7 cellular contexts compared by ENCODE assay signal in genomic region chr2:72916743-72917137, GRCh38. TPM values are rescaled to one million over a fixed set of nuclear protein-coding genes. Genes with fewer than 3 reads are reported as not detected.
A peak's percentile ranks its signal among the peaks of the same experiment; 100 is the strongest.
DNase-seq lines count a peak whose midpoint lies in the region; ATAC-seq, FAIRE-seq and TF ChIP-seq lines count a peak whose summit lies in the region.

No MANE protein-coding gene starts in this region.

- H2AFZ ChIP-seq in H1 (ENCODE audit: low read length) (peak overlapping the region; percentile 91; the same call in 1 of the 2 replicates), trophoblast cell (ENCODE audit: insufficient read depth, low read length, poor library complexity) (peak overlapping the region; percentile 69)

- no peak for TF ChIP-seq POLR2A in H1 (IDR thresholded peaks at IDR 0.05; ENCODE audit: control extremely low read depth in 1 of 2, low read depth in 2 of 2, low read length in 2 of 2)

- peak overlapping the region; percentile 17 for H3K56ac ChIP-seq in H1 (replicated peaks; ENCODE audit: insufficient read length, low read depth, low read length)

- H3K4me2 ChIP-seq in H1 (ENCODE audit: insufficient read depth in 1 of 2, low read depth in 2 of 2, low read length in 2 of 2) (peak overlapping the region; percentile 94 to 97), trophoblast cell (ENCODE audit: low read length) (peak overlapping the region; percentile 62)

- H3K79me2 ChIP-seq in H1 (ENCODE audit: control insufficient read depth in 1 of 2, insufficient read depth in 2 of 2, low read length in 2 of 2) (no peaks in the 10 kb centered on the region), trophoblast cell (ENCODE audit: control insufficient read depth, insufficient read depth, low read length, poor library complexity) (no peaks in the 10 kb centered on the region)

- no peak for TF ChIP-seq EP300 in H1 (IDR thresholded peaks at IDR 0.05; ENCODE audit: borderline replicate concordance in 1 of 2, low read depth in 2 of 2, low read length in 2 of 2)

- H3K27me3 ChIP-seq in HUES64 (ENCODE audit: insufficient read depth, low read length) (peaks cover 100% of the 10 kb centered on the region), H1 (replicated peaks in 1 of 4; ENCODE audit: control insufficient read depth in 3 of 4, extremely low read depth in 1 of 4, insufficient read depth in 3 of 4, low read length in 3 of 4) (peaks cover 82 to 96% (median 89%) of the 10 kb centered on the region in 4 experiments), trophoblast cell (ENCODE audit: insufficient read depth, low read length) (peaks cover 83% of the 10 kb centered on the region)

- H3K4me1 ChIP-seq in HUES64 (ENCODE audit: insufficient read depth, low read length) (peaks cover 30% of the 10 kb centered on the region), H1 (replicated peaks in 1 of 4; ENCODE audit: control insufficient read depth in 3 of 4, insufficient read depth in 4 of 4, low read length in 3 of 4) (peaks cover 20 to 53% (median 28%) of the 10 kb centered on the region in 4 experiments), trophoblast cell (ENCODE audit: control insufficient read depth in 1 of 2, insufficient read depth in 2 of 2, low read length in 2 of 2) (peaks cover 23 to 27% of the 10 kb centered on the region in 2 experiments)

- H2BK15ac ChIP-seq in H1 (ENCODE audit: low read length) = no peak overlapping the region

- no peak overlapping the region for H2BK20ac ChIP-seq in H1 (ENCODE audit: low read length)

- H2BK120ac ChIP-seq in H1 (replicated peaks; ENCODE audit: low read depth, low read length) (no peak overlapping the region), trophoblast cell (ENCODE audit: insufficient read depth, low read length, poor library complexity) (no peak overlapping the region)

- no peak for FAIRE-seq in H1 (lab: Jason Lieb, UNC)

- no peak overlapping the region for H4K8ac ChIP-seq in H1 (ENCODE audit: extremely low read depth, insufficient read depth, low read length)
- no peak overlapping the region for H4K8ac ChIP-seq in trophoblast cell (ENCODE audit: low read depth, low read length)

- H3K9ac ChIP-seq in HUES64 (ENCODE audit: low read depth, low read length) (no peak overlapping the region), H1 (replicated peaks in 1 of 4; ENCODE audit: extremely low read depth in 1 of 4, low read depth in 3 of 4, low read length in 3 of 4) (no peak overlapping the region; a peak in 1 of 7 replicates), trophoblast cell (ENCODE audit: low read length) (no peak overlapping the region)

- H2BK5ac ChIP-seq in H1 (ENCODE audit: low read depth, low read length) = peak overlapping the region; percentile 40; the same call in 1 of the 2 replicates
- H2BK5ac ChIP-seq in trophoblast cell (ENCODE audit: low read depth, low read length, poor library complexity) = no peak overlapping the region

- peaks cover 24% of the 10 kb centered on the region; the same call in 1 of the 2 replicates for H3K23me2 ChIP-seq in H1 (ENCODE audit: low read depth, low read length)

- CTCF ChIA-PET in H1 (lab: Charles Lee; ENCODE audit: partially characterized antibody) = interaction anchor here (0.6 to 24.3 kb wide), 17 partner anchors 8 to 261 kb away, joined by 3 to 497 read pairs (median 4); partner anchors contain the start of gene SPR

- H2BK12ac ChIP-seq in H1 (ENCODE audit: low read depth, low read length) (peak overlapping the region; percentile 53; the same call in 1 of the 2 replicates), trophoblast cell (ENCODE audit: low read length) (no peak overlapping the region)

- H3K4ac ChIP-seq in H1 (replicated peaks; ENCODE audit: insufficient read length, low read depth, low read length) = no peak overlapping the region
- H3K4ac ChIP-seq in trophoblast cell (ENCODE audit: low read depth, low read length) = no peak overlapping the region

- peak overlapping the region; percentile 59 for H3K4me3 ChIP-seq in HUES64 (ENCODE audit: low read length)
- H3K4me3 ChIP-seq in H1 (ENCODE audit: extremely low read depth in 1 of 4, insufficient read depth in 2 of 4, low read depth in 3 of 4, low read length in 4 of 4) = peak overlapping the region; percentile 55 to 70 (median 66)
- no peak overlapping the region for H3K4me3 ChIP-seq in trophoblast cell (ENCODE audit: low read depth, low read length)

- H4K12ac ChIP-seq in trophoblast cell (ENCODE audit: low read depth, low read length) = no peak overlapping the region

- DNase-seq in H1 (ENCODE audit: low read depth in 1 of 2, low spot score in 2 of 2) (peak in 1 of 2 experiments; percentile 80), trophoblast cell (no peak), GM03348 (ENCODE audit: low spot score) (no peak), AG08396 (ENCODE audit: low spot score) (no peak), NCI-H510A (lab: John Stamatoyannopoulos, UW) (no peak)

- H3K9me3 ChIP-seq in HUES64 (ENCODE audit: insufficient read depth, low read depth, low read length) (no peaks in the 10 kb centered on the region), H1 (ENCODE audit: insufficient read depth in 2 of 2, low read depth in 1 of 2, low read length in 1 of 2) (no peaks in the 10 kb centered on the region), trophoblast cell (ENCODE audit: insufficient read depth, low read depth, low read length) (peaks cover 6% of the 10 kb centered on the region)

- H4K91ac ChIP-seq in H1 (replicated peaks; ENCODE audit: insufficient read length, low read length) (no peak overlapping the region), trophoblast cell (ENCODE audit: low read depth, low read length) (no peak overlapping the region)

- H3K18ac ChIP-seq in H1 (ENCODE audit: extremely low read depth, low read length) (peak overlapping the region; percentile 96), trophoblast cell (ENCODE audit: low read length) (peak overlapping the region; percentile 33)

- H3K79me1 ChIP-seq in H1 (ENCODE audit: low read depth, low read length) (no peaks in the 10 kb centered on the region), trophoblast cell (ENCODE audit: low read length) (no peaks in the 10 kb centered on the region)

- TF ChIP-seq CTCF in H1 (IDR thresholded peaks at IDR 0.05; ENCODE audit: control extremely low read depth in 1 of 3, insufficient read depth in 1 of 3, low read depth in 1 of 3, low read length in 3 of 3) = no peak

- ATAC-seq in GM19351 (IDR thresholded peaks at IDR 0.05; ENCODE audit: unreplicated experiment) = peak; percentile 16

- H3K14ac ChIP-seq in H1 (ENCODE audit: insufficient read length) (no peak overlapping the region), trophoblast cell (ENCODE audit: low read length) (no peak overlapping the region)

- no peak for TF ChIP-seq RAD21 in H1 (IDR thresholded peaks at IDR 0.05 in 1 of 2, conservative IDR thresholded peaks at IDR 0.05 in 1 of 2; ENCODE audit: low read depth in 2 of 2, low read length in 2 of 2)

- POLR2A ChIA-PET in H1 (lab: Charles Lee; ENCODE audit: partially characterized antibody) = interaction anchor here (1.0 to 2.8 kb wide), 9 partner anchors 10 to 47 kb away, joined by 3 to 21 read pairs (median 4); partner anchors contain the start of gene SPR

- peaks cover 14 to 15% of the 10 kb centered on the region in 2 experiments for H4K20me1 ChIP-seq in H1 (replicated peaks in 1 of 2; ENCODE audit: control insufficient read depth in 1 of 2, insufficient read depth in 2 of 2, low read length in 2 of 2)

- no peak overlapping the region; the same call in 1 of the 2 replicates for H2AK5ac ChIP-seq in H1 (ENCODE audit: low read depth, low read length)
- H2AK5ac ChIP-seq in trophoblast cell (ENCODE audit: low read length) = no peak overlapping the region

- under 1% methylated on average over 29 of the region's 29 CpGs for WGBS in HUES64
- WGBS in H1 (ENCODE audit: extremely low coverage in 1 of 2, insufficient coverage in 1 of 2, insufficient read length in 1 of 2, insufficient replicate concordance in 2 of 2, low coverage in 1 of 2, low lambda C conversion rate in 2 of 2, missing lambda C conversion rate in 1 of 2), 2 experiments = 1% methylated on average over 24 of the region's 29 CpGs; no CpG with 5 or more reads in 1 of the 2 experiments
- WGBS in trophoblast cell (ENCODE audit: extremely low coverage, insufficient coverage, insufficient read length) = no CpG with 5 or more reads among the region's 29 CpGs

- H3K36me3 ChIP-seq in HUES64 (ENCODE audit: insufficient read depth, low read length) (no peaks in the 10 kb centered on the region), H1 (ENCODE audit: control insufficient read depth in 2 of 4, insufficient read depth in 4 of 4, low read length in 3 of 4) (peaks cover 0 to 6% (median 0%) of the 10 kb centered on the region in 4 experiments; a peak in 1 of 8 replicates), trophoblast cell (ENCODE audit: control insufficient read depth in 1 of 2, insufficient read depth in 2 of 2, low read length in 2 of 2) (no peaks in the 10 kb centered on the region)

- H3K27ac ChIP-seq in HUES64 (ENCODE audit: low read depth, low read length) = no peak overlapping the region
- H3K27ac ChIP-seq in H1 (ENCODE audit: low read depth, low read length) = no peak overlapping the region
- H3K27ac ChIP-seq in trophoblast cell (ENCODE audit: low read depth, low read length) = no peak overlapping the region

- H3K23ac ChIP-seq in H1 (ENCODE audit: insufficient read length) (no peak overlapping the region), trophoblast cell (ENCODE audit: low read length) (no peak overlapping the region)

- H4K5ac ChIP-seq in H1 (ENCODE audit: insufficient read length, low read depth, low read length) = no peak overlapping the region

RNA-seq across cellular contexts. Expression of gene EMX1, which starts 0.6 kb away (rescaled TPM):
- 1.7 TPM for polyA plus RNA-seq in HUES64 (2013, experiment 1 of 2)
- 1.9 TPM for polyA plus RNA-seq in HUES64 (2013, experiment 2 of 2)
- 4.8 and 4.9 TPM in 2 replicates for total RNA-seq in H1 (2021; fragmentation: NEBNext Ultra II Directional; extraction: Animal tissue kit (Norgen Biotek cat#: 25700))
- polyA plus RNA-seq in H1 (2011; rRNA removed) = 2.4 and 3.3 TPM in 2 replicates
- polyA plus RNA-seq in H1 (2011; cell fraction: cytosol; rRNA removed) = 2.8 TPM
- 3.5 TPM for polyA plus RNA-seq in H1 (2011; cell fraction: nucleus; rRNA removed)
- 2.2 to 3.8 TPM (median 3.0 TPM) in 4 replicates for polyA plus RNA-seq in H1 (2012, experiment 1 of 2)
- polyA plus RNA-seq in H1 (2012, experiment 2 of 2) = 1.8 TPM
- 3.2 TPM for polyA plus RNA-seq in H1 (2013, experiment 1 of 2)
- 3.2 TPM for polyA plus RNA-seq in H1 (2013, experiment 2 of 2)
- polyA minus RNA-seq in H1 (2011; rRNA and poly(A)+ RNA removed) = 1.1 and 2.1 TPM in 2 replicates
- polyA minus RNA-seq in H1 (2011; cell fraction: cytosol; rRNA and poly(A)+ RNA removed) = 3.4 TPM
- 3.5 TPM for polyA minus RNA-seq in H1 (2011; cell fraction: nucleus; rRNA and poly(A)+ RNA removed)
- polyA plus RNA-seq in trophoblast cell (2013) = 0.05 TPM in 1 of 2 replicates, not detected in the other

RNA-seq across cellular contexts. Expression of gene SPR, which starts 29.5 kb away (rescaled TPM):
- polyA plus RNA-seq in HUES64 (2013, experiment 1 of 2) = 3.8 TPM
- 3.2 TPM for polyA plus RNA-seq in HUES64 (2013, experiment 2 of 2)
- total RNA-seq in H1 (2021; fragmentation: NEBNext Ultra II Directional; extraction: Animal tissue kit (Norgen Biotek cat#: 25700)) = 10.7 and 11.5 TPM in 2 replicates
- polyA plus RNA-seq in H1 (2011; rRNA removed) = 4.2 and 4.5 TPM in 2 replicates
- 8.9 TPM for polyA plus RNA-seq in H1 (2011; cell fraction: cytosol; rRNA removed)
- 5.4 TPM for polyA plus RNA-seq in H1 (2011; cell fraction: nucleus; rRNA removed)
- 7.2 to 11.0 TPM (median 10.2 TPM) in 4 replicates for polyA plus RNA-seq in H1 (2012, experiment 1 of 2)
- polyA plus RNA-seq in H1 (2012, experiment 2 of 2) = 9.2 TPM
- polyA plus RNA-seq in H1 (2013, experiment 1 of 2) = 5.3 TPM
- 6.1 TPM for polyA plus RNA-seq in H1 (2013, experiment 2 of 2)
- 2.3 and 4.9 TPM in 2 replicates for polyA minus RNA-seq in H1 (2011; rRNA and poly(A)+ RNA removed)
- 4.0 TPM for polyA minus RNA-seq in H1 (2011; cell fraction: cytosol; rRNA and poly(A)+ RNA removed)
- 2.3 TPM for polyA minus RNA-seq in H1 (2011; cell fraction: nucleus; rRNA and poly(A)+ RNA removed)
- polyA plus RNA-seq in trophoblast cell (2013) = 4.7 and 4.9 TPM in 2 replicates
